Comparison of ENCODE assay signal across 14 cellular contexts in genomic region chr22:29744902-29745301, GRCh38. TPM values are rescaled to one million over a fixed set of nuclear protein-coding genes. Genes with fewer than 3 reads are reported as not detected.
A peak's percentile ranks its signal among the peaks of the same experiment; 100 is the strongest.
DNase-seq lines count a peak whose midpoint lies in the region; ATAC-seq and TF ChIP-seq lines count a peak whose summit lies in the region.
"Had no signal": no experiment of that assay in that cellular context is flagged by ENCODE, and none has a peak within 500 bp of the region (broad histone marks: within the 10 kb centered on the region; RNA-seq: fewer than 3 reads in every experiment).

No MANE protein-coding gene starts in this region.

- CTCF ChIA-PET in AG04449 (lab: Yijun Ruan, JAX): interaction anchor here (1.0 to 1.5 kb wide), 2 partner anchors 12 to 19 kb away, joined by 4 to 7 read pairs; no protein-coding TSS in a partner anchor

- POLR2A ChIA-PET in AG04449 (lab: Yijun Ruan, JAX): no interaction called here

- H3K4me3 ChIP-seq in AG04449 (ENCODE audit: low read depth, low read length) (no peak overlapping the region), RWPE2 (ENCODE audit: severe bottlenecking) (no peak overlapping the region), smooth muscle cell (no peak overlapping the region)
- H3K4me3 ChIP-seq: skin epidermis had no signal

- H3K4me2 ChIP-seq in smooth muscle cell: no peak overlapping the region

- H3K27me3 ChIP-seq in RWPE2 (ENCODE audit: insufficient read depth, poor library complexity, severe bottlenecking) (no peaks in the 10 kb centered on the region), smooth muscle cell (ENCODE audit: low read depth) (no peaks in the 10 kb centered on the region)

- peak; percentile 91 for ATAC-seq in RWPE2 (ENCODE audit: low read depth)
- ATAC-seq in activated CD4-positive, CD25-positive, alpha-beta regulatory T cell treated with anti-CD3 and anti-CD28 coated beads, Interleukin-2, amount 50 U/mL, for 24 hours: no peak

- H3K79me2 ChIP-seq in smooth muscle cell (ENCODE audit: low read depth): no peaks in the 10 kb centered on the region

- H3K9me3 ChIP-seq in RWPE2 (ENCODE audit: severe bottlenecking) (no peaks in the 10 kb centered on the region), smooth muscle cell (replicated peaks; ENCODE audit: low read depth) (no peaks in the 10 kb centered on the region)

- H3K36me3 ChIP-seq in RWPE2 (ENCODE audit: low read depth) (0 out of 2 replicates have a peak, but pooled peaks cover 3% of the 10 kb centered on the region), smooth muscle cell (ENCODE audit: low read depth) (no peaks in the 10 kb centered on the region)

- no peak overlapping the region for H2AFZ ChIP-seq in smooth muscle cell (ENCODE audit: low read depth)

- H3K27ac ChIP-seq in RWPE2 (ENCODE audit: poor library complexity, severe bottlenecking): peak overlapping the region; percentile 63
- H3K27ac ChIP-seq in smooth muscle cell (ENCODE audit: low read depth): no peak overlapping the region
- H3K27ac ChIP-seq: skin epidermis had no signal

- TF ChIP-seq CTCF in AG04449 (IDR thresholded peaks at IDR 0.05; ENCODE audit: insufficient read depth, low read length, missing control alignments): no peak
- no peak for TF ChIP-seq CTCF in RWPE2 (IDR thresholded peaks at IDR 0.05; ENCODE audit: poor library complexity, severe bottlenecking)
- TF ChIP-seq CTCF in smooth muscle cell (IDR thresholded peaks at IDR 0.05; ENCODE audit: borderline replicate concordance, insufficient read depth, poor library complexity, severe bottlenecking): no peak

- WGBS in smooth muscle cell (ENCODE audit: low lambda C conversion rate): 90% methylated on average over 8 of the region's 8 CpGs

- H4K20me1 ChIP-seq in smooth muscle cell (ENCODE audit: low read depth): no peaks in the 10 kb centered on the region

- H3F3A ChIP-seq in smooth muscle cell (ENCODE audit: low read depth): no peaks in the 10 kb centered on the region

- DNase-seq in AG04449 (ENCODE audit: low read depth, low spot score) (peak; percentile 45), LHCN-M2 (ENCODE audit: low read depth) (peak; percentile 97), RWPE2 (ENCODE audit: low spot score) (peak; percentile 89), glomerular visceral epithelial cell (ENCODE audit: extremely low spot score) (peak; percentile 14), medulla oblongata (ENCODE audit: extremely low spot score) (no peak), SKM-1 treated with dmso at 0.1 percent for 144 hours (lab: John Stamatoyannopoulos, UW; ENCODE audit: unreplicated experiment) (no peak), smooth muscle cell (lab: John Stamatoyannopoulos, UW; ENCODE audit: unreplicated experiment) (no peak)
- DNase-seq: foreskin melanocyte, NCI-H748 treated with DMSO at 0.1 percent for 48 hours, T-helper 2 cell had no signal

- no peak overlapping the region for H3K9ac ChIP-seq in smooth muscle cell (ENCODE audit: low read depth)

- peaks cover 11% of the 10 kb centered on the region for H3K4me1 ChIP-seq in RWPE2 (ENCODE audit: insufficient read depth, poor library complexity, severe bottlenecking)
- H3K4me1 ChIP-seq in smooth muscle cell (ENCODE audit: low read depth): no peaks in the 10 kb centered on the region

RNA-seq across cellular contexts. Expression of gene ZMAT5, which starts 21.9 kb away (rescaled TPM):
- total RNA-seq in LHCN-M2 (2014; rRNA removed): 38.2 and 41.3 TPM in 2 replicates
- 43.7 TPM for polyA plus RNA-seq in LHCN-M2 (2012)
- total RNA-seq in smooth muscle cell: 22.7 and 26.0 TPM in 2 replicates
- 57.0 and 57.8 TPM in 2 replicates for polyA plus RNA-seq in smooth muscle cell

RNA-seq across cellular contexts. Expression of gene UQCR10, which starts 22.3 kb away (rescaled TPM):
- total RNA-seq in LHCN-M2 (2014; rRNA removed): 66.1 and 72.8 TPM in 2 replicates
- polyA plus RNA-seq in LHCN-M2 (2012): 289 TPM
- 72.3 and 102 TPM in 2 replicates for total RNA-seq in smooth muscle cell
- polyA plus RNA-seq in smooth muscle cell: 296 and 326 TPM in 2 replicates

RNA-seq across cellular contexts. Expression of gene CABP7, which starts 25.1 kb away (rescaled TPM):
- total RNA-seq in LHCN-M2 (2014; rRNA removed) (not detected in 2 replicates), smooth muscle cell (not detected in 2 replicates)
- polyA plus RNA-seq in LHCN-M2 (2012): 0.11 TPM
- polyA plus RNA-seq in smooth muscle cell: 0.12 TPM in 1 of 2 replicates, not detected in the other
- total RNA-seq: B cell, lung microvascular endothelial cell had no signal

Comparison
In these comparisons a context has a peak if more than half of its experiments do, and no peak if none do; other contexts are left out.
1. DNase-seq: peak in AG04449 (single experiment), LHCN-M2 (single experiment), RWPE2 (single experiment) and glomerular visceral epithelial cell (single experiment); none in medulla oblongata (single experiment), SKM-1 treated with dmso at 0.1 percent for 144 hours (single experiment) and smooth muscle cell (single experiment).